12 cellular contexts compared by ENCODE assay signal in the genomic region with DNA sequence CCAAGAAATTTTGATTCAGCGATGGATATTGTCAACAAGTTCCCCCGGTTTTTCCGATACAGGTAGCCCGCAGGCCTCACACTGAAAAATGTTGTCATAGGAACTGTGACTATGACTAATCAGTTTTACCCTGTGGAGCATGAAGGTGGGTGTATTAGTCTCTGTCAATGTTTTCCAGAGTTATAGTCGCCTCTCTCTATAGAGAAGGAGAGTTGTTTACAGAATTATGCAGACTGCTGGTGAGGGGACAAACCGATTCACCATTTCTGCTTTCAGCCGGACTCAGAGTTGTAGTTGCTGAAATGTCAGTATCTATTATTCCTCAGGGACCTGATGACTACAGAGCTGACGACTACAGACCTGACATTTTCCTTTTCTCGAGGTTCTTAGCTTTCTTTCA.
DNase-seq lines count a peak whose midpoint lies in the region; ATAC-seq, FAIRE-seq and TF ChIP-seq lines count a peak whose summit lies in the region.
"Had no signal": no experiment of that assay in that cellular context is flagged by ENCODE, and none has a peak within 500 bp of the region (broad histone marks: within the 10 kb centered on the region; RNA-seq: fewer than 3 reads in every experiment).

No MANE protein-coding gene starts in this region.

- WGBS in urinary bladder: 61% methylated on average over 9 of the region's 9 CpGs

- no peak overlapping the region for H3K27ac Mint-ChIP-seq in stimulated activated naive CD8-positive, alpha-beta T cell treated with anti-CD3 and anti-CD28 coated beads, Interleukin-15, amount 100 ng/mL, for 72 hours
- no peak overlapping the region for H3K27ac Mint-ChIP-seq in osteocyte (ENCODE audit: unreplicated experiment)

- H3K4me1 Mint-ChIP-seq in stimulated activated naive CD8-positive, alpha-beta T cell treated with anti-CD3 and anti-CD28 coated beads, Interleukin-15, amount 100 ng/mL, for 72 hours: peaks cover 43% of the 10 kb centered on the region
- peaks cover 25% of the 10 kb centered on the region for H3K4me1 Mint-ChIP-seq in osteocyte (ENCODE audit: unreplicated experiment)

- TF ChIP-seq CTCF in keratinocyte (optimal IDR thresholded peaks at IDR 0.05 in 1 of 3, IDR thresholded peaks at IDR 0.05 in 1 of 3, conservative IDR thresholded peaks at IDR 0.05 in 1 of 3; ENCODE audit: extremely low read depth in 1 of 3, insufficient read depth in 2 of 3, low read length in 3 of 3): no peak
- no peak for TF ChIP-seq CTCF in osteocyte (IDR thresholded peaks at IDR 0.05)

- H3K9me3 Mint-ChIP-seq in stimulated activated naive CD8-positive, alpha-beta T cell treated with anti-CD3 and anti-CD28 coated beads, Interleukin-15, amount 100 ng/mL, for 72 hours: no peaks in the 10 kb centered on the region
- H3K9me3 Mint-ChIP-seq in osteocyte (ENCODE audit: unreplicated experiment): no peaks in the 10 kb centered on the region
- H3K9me3 Mint-ChIP-seq: CD4-positive, alpha-beta memory T cell had no signal

- no peak overlapping the region for H3K27ac ChIP-seq in keratinocyte (ENCODE audit: control insufficient read depth, insufficient read depth, low read length)
- peak overlapping the region; percentile 44 for H3K27ac ChIP-seq in urinary bladder (ENCODE audit: low read depth)

- no peak overlapping the region for H3K4me3 Mint-ChIP-seq in stimulated activated naive CD8-positive, alpha-beta T cell treated with anti-CD3 and anti-CD28 coated beads, Interleukin-15, amount 100 ng/mL, for 72 hours
- H3K4me3 Mint-ChIP-seq in osteocyte (ENCODE audit: unreplicated experiment): no peak overlapping the region
- H3K4me3 Mint-ChIP-seq: CD4-positive, alpha-beta memory T cell had no signal

- peak overlapping the region; percentile 74 for H3K4me2 ChIP-seq in keratinocyte (ENCODE audit: control insufficient read depth, extremely low read depth, insufficient read depth, low read depth, low read length)

- H3K4me3 ChIP-seq in keratinocyte (ENCODE audit: control insufficient read depth in 2 of 3, extremely low read depth in 1 of 3, insufficient read depth in 2 of 3, low read depth in 1 of 3, low read length in 3 of 3) (no peak overlapping the region), urinary bladder (ENCODE audit: low read depth, low read length) (no peak overlapping the region)

- H3K27me3 Mint-ChIP-seq in stimulated activated naive CD8-positive, alpha-beta T cell treated with anti-CD3 and anti-CD28 coated beads, Interleukin-15, amount 100 ng/mL, for 72 hours: peaks cover 9% of the 10 kb centered on the region
- H3K27me3 Mint-ChIP-seq in osteocyte (ENCODE audit: unreplicated experiment): peaks cover 2% of the 10 kb centered on the region
- H3K27me3 Mint-ChIP-seq: CD4-positive, alpha-beta memory T cell had no signal

- H2AFZ ChIP-seq in keratinocyte (ENCODE audit: control insufficient read depth, low read length): peak overlapping the region; percentile 51

- H3K4me1 ChIP-seq in keratinocyte (ENCODE audit: control insufficient read depth, extremely low read depth, insufficient read depth, low read length) (peaks cover 28% of the 10 kb centered on the region), urinary bladder (ENCODE audit: insufficient read depth) (peaks cover 1% of the 10 kb centered on the region)

- H3K27me3 ChIP-seq in keratinocyte (ENCODE audit: control insufficient read depth, extremely low read depth, insufficient read depth, low read length): no peaks in the 10 kb centered on the region

- peak; percentile 80 for ATAC-seq in stimulated activated naive CD8-positive, alpha-beta T cell treated with anti-CD3 and anti-CD28 coated beads, Interleukin-15, Interleukin-2, amounts not matched to agents 100 U/mL and 50 U/mL, for 24 hours
- ATAC-seq in stimulated activated naive CD8-positive, alpha-beta T cell treated with anti-CD3 and anti-CD28 coated beads, Interleukin-15, amount 100 ng/mL, for 72 hours: no peak
- no peak for ATAC-seq in GM21381 (IDR thresholded peaks at IDR 0.05; ENCODE audit: unreplicated experiment)
- ATAC-seq: left ventricle myocardium superior had no signal

- no peaks in the 10 kb centered on the region for H3K36me3 ChIP-seq in keratinocyte (ENCODE audit: control insufficient read depth in 2 of 2, extremely low read depth in 1 of 2, insufficient read depth in 2 of 2, low read length in 2 of 2)
- no peaks in the 10 kb centered on the region for H3K36me3 ChIP-seq in urinary bladder (ENCODE audit: insufficient read depth)

- H3K9me1 ChIP-seq in keratinocyte (ENCODE audit: control insufficient read depth, extremely low read depth, insufficient read depth, low read length): no peaks in the 10 kb centered on the region

- no peaks in the 10 kb centered on the region for H3K9me3 ChIP-seq in keratinocyte (ENCODE audit: control insufficient read depth, low read depth, low read length)

- H3K36me3 Mint-ChIP-seq in osteocyte (ENCODE audit: unreplicated experiment): no peaks in the 10 kb centered on the region
- H3K36me3 Mint-ChIP-seq: CD4-positive, alpha-beta memory T cell had no signal

- H4K20me1 ChIP-seq in keratinocyte (ENCODE audit: control insufficient read depth, extremely low read depth, insufficient read depth, low read length): no peaks in the 10 kb centered on the region

- FAIRE-seq in keratinocyte (lab: Jason Lieb, UNC): peak; percentile 88
- FAIRE-seq: GM12891 had no signal

- DNase-seq in stimulated activated naive CD8-positive, alpha-beta T cell treated with anti-CD3 and anti-CD28 coated beads, Interleukin-15, Interleukin-2, amounts not matched to agents 100 U/mL and 50 U/mL, for 24 hours: no peak
- no peak for DNase-seq in stimulated activated naive CD8-positive, alpha-beta T cell treated with anti-CD3 and anti-CD28 coated beads, Interleukin-15, amount 100 ng/mL, for 72 hours
- DNase-seq in HT-29 (ENCODE audit: low spot score) (peak; percentile 68), keratinocyte (ENCODE audit: low read depth, low spot score) (no peak), osteocyte (ENCODE audit: extremely low spot score, unreplicated experiment) (no peak), SIG-M5 treated with dmso at 0.1 percent for 504 hours (lab: John Stamatoyannopoulos, UW; ENCODE audit: unreplicated experiment) (no peak)
- DNase-seq: CD4-positive, alpha-beta memory T cell; left ventricle myocardium superior; RPMI8226 had no signal

- dilution Hi-C loops in keratinocyte (cut with MboI; ENCODE audit: extremely low pct_ligation_motif_present, low sequenced_read_pairs): no loop called here

- H3K79me2 ChIP-seq in keratinocyte (ENCODE audit: control insufficient read depth, insufficient read depth, low read length): no peaks in the 10 kb centered on the region

- H3K9ac ChIP-seq in keratinocyte (ENCODE audit: control insufficient read depth, extremely low read depth, insufficient read depth, low read length): no peak overlapping the region
